8 cellular contexts compared by ENCODE assay signal in the genomic region with DNA sequence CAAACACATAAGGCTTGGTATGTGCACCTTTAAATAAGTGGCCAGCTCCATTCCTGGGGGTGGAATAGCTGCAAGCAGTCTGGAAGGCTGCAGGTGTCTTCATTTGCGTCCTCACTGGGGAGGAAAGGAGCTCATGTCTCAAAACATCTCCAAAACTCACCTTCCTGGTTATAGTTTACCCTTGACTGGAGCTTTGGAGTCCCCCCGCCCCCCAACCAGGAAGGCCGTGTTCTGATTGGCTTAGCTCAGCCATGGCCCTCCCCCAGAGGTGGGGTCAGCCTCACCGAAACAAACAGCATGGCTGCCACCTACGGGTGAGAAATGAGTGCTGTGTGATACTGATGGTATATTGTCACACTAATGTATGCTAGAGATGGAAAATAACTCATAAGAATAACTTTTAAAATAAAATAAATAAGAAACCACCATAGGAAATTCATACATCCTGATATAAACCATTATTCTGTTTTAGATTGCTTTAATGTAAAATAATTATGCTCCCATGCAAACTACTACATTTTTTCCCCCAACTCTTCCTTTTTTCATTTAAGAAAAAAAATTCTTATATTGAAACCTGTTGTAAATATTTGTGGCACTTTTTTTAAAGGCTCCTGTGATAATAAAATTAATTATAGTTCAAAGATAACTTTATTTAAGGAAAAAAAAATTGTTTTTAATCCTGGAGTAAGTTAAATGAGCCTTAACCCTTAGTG.
DNase-seq lines count a peak whose midpoint lies in the region; TF ChIP-seq lines count a peak whose summit lies in the region.

No MANE protein-coding gene starts in this region.

- H3K9me2 ChIP-seq in SK-N-SH = no peaks in the 10 kb centered on the region

- H3K9me3 Mint-ChIP-seq in endodermal cell (no peaks in the 10 kb centered on the region), neural progenitor cell (no peaks in the 10 kb centered on the region)

- WGBS in SK-N-SH (ENCODE audit: low lambda C conversion rate) = 15% methylated on average over 4 of the region's 5 CpGs
- 56% methylated on average over 5 of the region's 5 CpGs; no CpG with 5 or more reads in 1 of the 2 experiments for WGBS in endodermal cell (ENCODE audit: insufficient coverage in 1 of 2, insufficient read length in 1 of 2), 2 experiments

- H3K27ac ChIP-seq in SK-N-SH (ENCODE audit: low read depth in 2 of 2, low read length in 1 of 2) (no peak overlapping the region), endodermal cell (ENCODE audit: low read depth, low read length) (no peak overlapping the region), neural progenitor cell (no peak overlapping the region)

- H3K9ac ChIP-seq in SK-N-SH (no peak overlapping the region), endodermal cell (ENCODE audit: extremely low read depth, low read length, poor library complexity, severe bottlenecking) (no peak overlapping the region), neural progenitor cell (no peak overlapping the region)

- peak; percentile 68 for TF ChIP-seq CTCF in SK-N-SH (IDR thresholded peaks at IDR 0.05)
- peak; percentile 83 for TF ChIP-seq CTCF in endodermal cell (conservative IDR thresholded peaks at IDR 0.05)
- TF ChIP-seq CTCF in neural progenitor cell (IDR thresholded peaks at IDR 0.05) = peak; percentile 51

- no peak overlapping the region for H3K27ac Mint-ChIP-seq in endodermal cell
- no peak overlapping the region for H3K27ac Mint-ChIP-seq in neural progenitor cell

- H3K36me3 ChIP-seq in SK-N-SH (replicated peaks in 1 of 2; ENCODE audit: control insufficient read depth in 1 of 2, insufficient read depth in 2 of 2, low read length in 1 of 2) (no peaks in the 10 kb centered on the region), endodermal cell (ENCODE audit: control insufficient read depth, insufficient read depth, low read length) (no peaks in the 10 kb centered on the region), neural progenitor cell (no peaks in the 10 kb centered on the region)

- CTCF ChIA-PET in SK-N-SH (lab: Yijun Ruan, JAX) = interaction anchor here (0.6 to 3.0 kb wide), 24 partner anchors 9 to 1331 kb away, joined by 3 to 38 read pairs (median 4); no protein-coding TSS in a partner anchor

- H2AFZ ChIP-seq in SK-N-SH (ENCODE audit: low read depth) (peak overlapping the region; percentile 93), neural progenitor cell (replicated peaks) (no peak overlapping the region)

- H3F3A ChIP-seq in SK-N-SH (replicated peaks; ENCODE audit: insufficient read depth) (no peaks in the 10 kb centered on the region), neural progenitor cell (ENCODE audit: low read depth) (no peaks in the 10 kb centered on the region)

- POLR2A ChIA-PET in SK-N-SH (lab: Yijun Ruan, JAX) = no interaction called here

- H3K27me3 ChIP-seq in SK-N-SH (ENCODE audit: insufficient read depth) = no peaks in the 10 kb centered on the region
- no peaks in the 10 kb centered on the region for H3K27me3 ChIP-seq in endodermal cell (ENCODE audit: control insufficient read depth, insufficient read depth, low read length, poor library complexity, severe bottlenecking)
- no peaks in the 10 kb centered on the region for H3K27me3 ChIP-seq in neural progenitor cell

- peak; percentile 27 for DNase-seq in activated naive CD4-positive, alpha-beta T cell treated with Interleukin-2 at 50 U/mL for 16 hours
- DNase-seq in activated naive CD4-positive, alpha-beta T cell (lab: John Stamatoyannopoulos, UW) = no peak
- peak; percentile 84 for DNase-seq in H4 (ENCODE audit: low spot score)
- peak; percentile 71 for DNase-seq in Jurkat, Clone E6-1 (ENCODE audit: low read depth, low spot score)
- DNase-seq in SK-N-SH = peak; percentile 91
- DNase-seq in endodermal cell = peak; percentile 95
- DNase-seq in neural progenitor cell (ENCODE audit: low spot score) = peak; percentile 47
- DNase-seq in SKM-1 treated with dmso at 0.1 percent for 144 hours (lab: John Stamatoyannopoulos, UW; ENCODE audit: unreplicated experiment) = no peak

- H3K36me3 Mint-ChIP-seq in endodermal cell (ENCODE audit: low read depth) (no peaks in the 10 kb centered on the region), neural progenitor cell (no peaks in the 10 kb centered on the region)

- H3K4me3 Mint-ChIP-seq in endodermal cell (no peak overlapping the region), neural progenitor cell (no peak overlapping the region)

- TF ChIP-seq EP300 in SK-N-SH (IDR thresholded peaks at IDR 0.05; ENCODE audit: borderline replicate concordance in 1 of 2, low read depth in 1 of 2, low read length in 1 of 2) = no peak

- no peaks in the 10 kb centered on the region for H3K79me2 ChIP-seq in SK-N-SH (ENCODE audit: insufficient read depth)
- H3K79me2 ChIP-seq in neural progenitor cell (ENCODE audit: low read depth) = no peaks in the 10 kb centered on the region

- H3K27me3 Mint-ChIP-seq in endodermal cell (ENCODE audit: insufficient read depth) = no peaks in the 10 kb centered on the region
- peaks cover 3% of the 10 kb centered on the region for H3K27me3 Mint-ChIP-seq in neural progenitor cell (ENCODE audit: insufficient read depth, low read depth)

- H3K4me1 ChIP-seq in SK-N-SH (ENCODE audit: control insufficient read depth in 1 of 2, insufficient read depth in 2 of 2, low read depth in 1 of 2, low read length in 1 of 2) = peaks cover 0 to 2% of the 10 kb centered on the region in 2 experiments; a peak in 2 of 4 replicates
- no peaks in the 10 kb centered on the region for H3K4me1 ChIP-seq in endodermal cell (ENCODE audit: control insufficient read depth, insufficient read depth, low read length)
- H3K4me1 ChIP-seq in neural progenitor cell = no peaks in the 10 kb centered on the region

- no peaks in the 10 kb centered on the region for H4K20me1 ChIP-seq in SK-N-SH (ENCODE audit: insufficient read depth)
- no peaks in the 10 kb centered on the region for H4K20me1 ChIP-seq in neural progenitor cell (ENCODE audit: low read depth)

- H3K9me3 ChIP-seq in SK-N-SH = no peaks in the 10 kb centered on the region
- no peaks in the 10 kb centered on the region for H3K9me3 ChIP-seq in endodermal cell (ENCODE audit: control insufficient read depth, low read length)
- H3K9me3 ChIP-seq in neural progenitor cell (ENCODE audit: low read depth) = no peaks in the 10 kb centered on the region

- H3K4me3 ChIP-seq in Jurkat, Clone E6-1 (ENCODE audit: low read length) = no peak overlapping the region
- peak overlapping the region in 1 of 2 experiments; percentile 11; a peak in 1 of 4 replicates for H3K4me3 ChIP-seq in SK-N-SH (ENCODE audit: low read depth in 2 of 2, low read length in 1 of 2)
- H3K4me3 ChIP-seq in endodermal cell (ENCODE audit: low read length) = no peak overlapping the region
- no peak overlapping the region for H3K4me3 ChIP-seq in neural progenitor cell

- peaks cover 3% of the 10 kb centered on the region for H3K4me1 Mint-ChIP-seq in endodermal cell
- no peaks in the 10 kb centered on the region for H3K4me1 Mint-ChIP-seq in neural progenitor cell

- H3K4me2 ChIP-seq in SK-N-SH (no peak overlapping the region), neural progenitor cell (no peak overlapping the region)

- TF ChIP-seq RAD21 in SK-N-SH (IDR thresholded peaks at IDR 0.05; ENCODE audit: low read length) = peak; percentile 92

TF ChIP-seq in SK-N-SH, 30 proteins besides CTCF, POLR2A, EP300 and RAD21:
- no peak for TF ChIP-seq CHD2 (IDR thresholded peaks at IDR 0.05; ENCODE audit: low read length, partially characterized antibody)
- peak; percentile 77; the same call in 1 of the 2 replicates for TF ChIP-seq SMC3 (IDR thresholded peaks at IDR 0.05; ENCODE audit: low read depth, low read length)
- no peak for TF ChIP-seq MXI1 (IDR thresholded peaks at IDR 0.05; ENCODE audit: low read depth, low read length)
- TF ChIP-seq GATA2 (CRISPR knock-in tag; IDR thresholded peaks at IDR 0.05) = no peak
- no peak for TF ChIP-seq RXRA (IDR thresholded peaks at IDR 0.05; ENCODE audit: borderline replicate concordance, low read depth)
- TF ChIP-seq RFX5 (IDR thresholded peaks at IDR 0.05; ENCODE audit: low read length) = peak; percentile 84

Comparison
In these comparisons a context has a peak if more than half of its experiments do, and no peak if none do; other contexts are left out.
1. DNase-seq: peak in activated naive CD4-positive, alpha-beta T cell treated with Interleukin-2 at 50 U/mL for 16 hours (single experiment), H4 (single experiment), Jurkat, Clone E6-1 (single experiment), SK-N-SH (single experiment), endodermal cell (single experiment) and neural progenitor cell (single experiment); none in activated naive CD4-positive, alpha-beta T cell (0 of 4) and SKM-1 treated with dmso at 0.1 percent for 144 hours (single experiment).
2. Peak in every context shown above with its lines, with median percentiles within 50 percentile points of each other: CTCF ChIP-seq.